In the genomic region with DNA sequence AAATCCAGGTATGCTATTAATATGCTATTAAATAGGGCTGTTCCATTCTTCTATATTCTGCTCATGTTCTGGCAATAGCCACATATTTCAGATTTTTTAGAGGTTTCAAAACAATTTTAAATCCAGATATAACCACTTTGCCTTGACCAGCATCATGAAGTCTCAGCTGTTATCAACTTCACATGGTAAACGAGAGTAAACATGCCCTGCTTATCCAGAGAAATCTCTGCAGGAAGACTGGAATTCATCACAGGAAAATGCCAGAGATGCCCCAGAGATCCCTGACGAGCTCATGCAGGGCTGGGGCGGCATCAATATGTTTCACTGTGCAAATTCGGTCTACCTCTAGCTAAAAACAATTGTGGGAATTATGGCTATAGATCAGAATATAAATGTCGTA, we compare ENCODE assay signal across 27 cellular contexts.
"Had no signal": no experiment of that assay in that cellular context is flagged by ENCODE, and none has a peak within 500 bp of the region (broad histone marks: within the 10 kb centered on the region; RNA-seq: fewer than 3 reads in every experiment).

No MANE protein-coding gene starts in this region.

- H3K27me3 ChIP-seq: adrenal gland, ascending aorta, brain microvascular endothelial cell, dorsolateral prefrontal cortex, foreskin keratinocyte, gastrocnemius medialis, heart left ventricle had no signal

- FAIRE-seq: bronchial epithelial cell had no signal

- DNase-seq: activated CD4-positive, alpha-beta memory T cell treated with anti-CD3 and anti-CD28 coated beads for 36 hours; activated CD4-positive, alpha-beta T cell treated with anti-CD3 and anti-CD28 coated beads for 36 hours; activated CD4-positive, alpha-beta T cell treated with anti-CD3 and anti-CD28 coated beads, Interleukin-2, amount 10 ng/mL, durations not matched to agents 24 days and 14 days; activated CD4-positive, CD25-positive, alpha-beta regulatory T cell; activated CD4-positive, CD25-positive, alpha-beta regulatory T cell treated with anti-CD3 and anti-CD28 coated beads, Interleukin-2, amount 50 U/mL, for 72 hours; activated CD8-positive, alpha-beta memory T cell treated with anti-CD3 and anti-CD28 coated beads, Interleukin-2, amount 10 ng/mL, durations not matched to agents 7 days and 5 days; activated CD8-positive, alpha-beta memory T cell treated with anti-CD3 and anti-CD28 coated beads, Interleukin-2, amount 50 U/mL, for 4 hours; activated CD8-positive, alpha-beta T cell treated with anti-CD3 and anti-CD28 coated beads, Interleukin-2, amount 10 ng/mL, durations not matched to agents 7 days and 5 days; activated effector memory CD4-positive, alpha-beta T cell treated with anti-CD3 and anti-CD28 coated beads, Interleukin-2, amount 50 U/mL, for 16 hours; activated naive CD4-positive, alpha-beta T cell treated with anti-CD3 and anti-CD28 coated beads for 36 hours; activated naive CD8-positive, alpha-beta T cell treated with anti-CD3 and anti-CD28 coated beads for 36 hours; activated naive CD8-positive, alpha-beta T cell treated with anti-CD3 and anti-CD28 coated beads, Interleukin-2, amount 50 U/mL, for 24 hours; activated T-cell treated with anti-CD3 and anti-CD28 coated beads, Interleukin-2, amount 50 U/mL, for 1 hour; activated T-cell treated with anti-CD3 and anti-CD28 coated beads, Interleukin-2, amount 50 U/mL, for 48 hours; adrenal gland; brain microvascular endothelial cell; dorsolateral prefrontal cortex; effector memory CD4-positive, alpha-beta T cell; endodermal cell; foreskin keratinocyte; gastrocnemius medialis; glutamatergic neuron; heart left ventricle; T-helper 2 cell had no signal

- H3K36me3 ChIP-seq: adrenal gland, ascending aorta, gastrocnemius medialis, heart left ventricle had no signal

- H3K9me3 ChIP-seq: adrenal gland, gastrocnemius medialis had no signal

- H3K27ac ChIP-seq: adrenal gland, ascending aorta, brain microvascular endothelial cell, coronary artery, dorsolateral prefrontal cortex, foreskin keratinocyte, gastrocnemius medialis, heart left ventricle had no signal

- H3K4me3 ChIP-seq: adrenal gland, ascending aorta, coronary artery, dorsolateral prefrontal cortex, gastrocnemius medialis, heart left ventricle had no signal

- H3K4me1 ChIP-seq: adrenal gland, ascending aorta, foreskin keratinocyte, gastrocnemius medialis, heart left ventricle had no signal
